In the genomic region with DNA sequence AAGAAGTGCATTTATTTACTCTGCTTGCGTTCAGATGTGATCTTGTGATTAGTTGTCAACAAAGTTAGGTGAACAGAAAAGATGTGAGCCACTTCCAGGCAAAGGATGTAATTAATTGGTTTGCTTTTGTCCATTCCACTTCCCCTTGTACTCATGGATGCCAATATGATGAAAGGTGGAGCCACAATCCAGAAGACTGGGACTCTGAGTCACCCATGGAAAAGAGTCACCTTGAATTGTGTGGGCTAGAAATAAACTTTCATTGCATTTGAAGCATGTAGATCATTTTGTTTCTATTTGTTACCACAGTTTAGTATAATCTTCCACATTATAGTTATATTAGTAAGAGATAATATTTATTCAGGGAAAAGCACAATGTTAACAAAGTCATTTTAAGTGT, we compare ENCODE assay signal across 21 cellular contexts.
A peak's percentile ranks its signal among the peaks of the same experiment; 100 is the strongest.
DNase-seq lines count a peak whose midpoint lies in the region; FAIRE-seq and TF ChIP-seq lines count a peak whose summit lies in the region.
"Had no signal": no experiment of that assay in that cellular context is flagged by ENCODE, and none has a peak within 500 bp of the region (broad histone marks: within the 10 kb centered on the region; RNA-seq: fewer than 3 reads in every experiment).

No MANE protein-coding gene starts in this region.

- H4K20me1 ChIP-seq in osteoblast (ENCODE audit: insufficient read depth, low read length): no peaks in the 10 kb centered on the region

- H3K9me3 ChIP-seq in osteoblast (ENCODE audit: low read depth, low read length): no peaks in the 10 kb centered on the region

- H3K4me1 ChIP-seq in osteoblast (ENCODE audit: insufficient read depth, low read length): peaks cover 3% of the 10 kb centered on the region
- H3K4me1 ChIP-seq: tibial artery had no signal

- H2AFZ ChIP-seq in osteoblast (ENCODE audit: low read length): no peak overlapping the region

- H3K36me3 ChIP-seq in bronchial epithelial cell (ENCODE audit: control insufficient read depth, insufficient read depth, low read length): no peaks in the 10 kb centered on the region
- H3K36me3 ChIP-seq in osteoblast (ENCODE audit: insufficient read depth, low read length): no peaks in the 10 kb centered on the region
- H3K36me3 ChIP-seq: tibial artery had no signal

- no peak for TF ChIP-seq CTCF in bronchial epithelial cell (IDR thresholded peaks at IDR 0.05; ENCODE audit: insufficient read depth, low read length, severe bottlenecking)
- TF ChIP-seq CTCF in osteoblast (IDR thresholded peaks at IDR 0.05; ENCODE audit: extremely low read depth, low read depth, low read length): no peak

- peak; percentile 74 for DNase-seq in ELR (ENCODE audit: low read depth)
- peak; percentile 67 for DNase-seq in M059J (ENCODE audit: low read depth)
- peak; percentile 68 for DNase-seq in bronchial epithelial cell (ENCODE audit: low read depth)
- DNase-seq in osteoblast (ENCODE audit: insufficient read length, low spot score, missing footprints): peak; percentile 23
- no peak for DNase-seq in stimulated activated CD4-positive, alpha-beta T cell treated with anti-CD3 and anti-CD28 coated beads, Interleukin-4, amount 100 ng/mL, for 24 hours
- DNase-seq in activated gamma-delta T cell treated with Interleukin-2 at 50 U/mL for 16 hours: no peak
- no peak for DNase-seq in NCI-H748 treated with DMSO at 0.1 percent for 48 hours (lab: John Stamatoyannopoulos, UW)
- DNase-seq: activated naive CD4-positive, alpha-beta T cell; activated T-cell treated with anti-CD3 and anti-CD28 coated beads, Interleukin-2, amount 50 U/mL, for 1 hour; AML-193; amniotic stem cell; CD8-positive, alpha-beta memory T cell; GOT3; left colon; mesenchymal stem cell; NCI-H69; nucleus accumbens; retina; stimulated activated CD4-positive, alpha-beta T cell treated with anti-CD3 and anti-CD28 coated beads, Interleukin-4, amount 100 ng/mL, for 4 hours; T1000; tibial artery had no signal

- no peak overlapping the region for H3K27ac ChIP-seq in osteoblast (ENCODE audit: low read depth, low read length)
- H3K27ac ChIP-seq: tibial artery had no signal

- no peaks in the 10 kb centered on the region for H3K79me2 ChIP-seq in osteoblast (ENCODE audit: insufficient read depth, low read length)

- no peak for FAIRE-seq in bronchial epithelial cell (lab: Jason Lieb, UNC)

- H3K27me3 ChIP-seq in bronchial epithelial cell (ENCODE audit: control insufficient read depth, insufficient read depth, low read length) (no peaks in the 10 kb centered on the region), osteoblast (ENCODE audit: insufficient read depth, low read length) (no peaks in the 10 kb centered on the region)
- H3K27me3 ChIP-seq: tibial artery had no signal

- no peak overlapping the region for H3K4me2 ChIP-seq in osteoblast (ENCODE audit: insufficient read depth, low read length)

- H3K4me3 ChIP-seq in bronchial epithelial cell (ENCODE audit: low read depth, low read length) (no peak overlapping the region), osteoblast (ENCODE audit: insufficient read depth, low read length) (no peak overlapping the region)
- H3K4me3 ChIP-seq: tibial artery had no signal

Comparison
In these comparisons a context has a peak if more than half of its experiments do, and no peak if none do; other contexts are left out.
1. DNase-seq: peak in ELR (single experiment), M059J (single experiment), bronchial epithelial cell (single experiment) and osteoblast (single experiment); none in stimulated activated CD4-positive, alpha-beta T cell treated with anti-CD3 and anti-CD28 coated beads, Interleukin-4, amount 100 ng/mL, for 24 hours (single experiment), activated gamma-delta T cell treated with Interleukin-2 at 50 U/mL for 16 hours (single experiment) and NCI-H748 treated with DMSO at 0.1 percent for 48 hours (single experiment).